Comparison of ENCODE assay signal across 2 cellular contexts in genomic region chr9:87592554-87593394, GRCh38.
TF ChIP-seq lines count a peak whose summit lies in the region.

No MANE protein-coding gene starts in this region.

TF ChIP-seq in HEK293, 187 proteins besides CTCF, POLR2A, EP300 and RAD21 (continued from another document):
- TF ChIP-seq GLI4 (tag by site-specific recombination; IDR thresholded peaks at IDR 0.05) (no peak), ZNF335 (tag by site-specific recombination; conservative IDR thresholded peaks at IDR 0.05) (peak; percentile 41), ZNF843 (tag by site-specific recombination; IDR thresholded peaks at IDR 0.05) (peak; percentile 80; the same call in 1 of the 2 replicates)
TF ChIP-seq in HEK293: peak in this region for 26.

TF ChIP-seq in K562, 482 proteins besides CTCF, POLR2A, EP300 and RAD21 (continued from another document and continues in another):
- TF ChIP-seq SNAPC5 (CRISPR knock-in tag; IDR thresholded peaks at IDR 0.05) (no peak), ZNF444 (CRISPR knock-in tag; IDR thresholded peaks at IDR 0.05) (no peak), DMBX1 (CRISPR knock-in tag; IDR thresholded peaks at IDR 0.05; ENCODE audit: borderline replicate concordance) (0 out of 2 replicates have a peak, but pooled peaks have one; percentile 53), ZNF583 (CRISPR knock-in tag; IDR thresholded peaks at IDR 0.05) (no peak), RBM22 (IDR thresholded peaks at IDR 0.05; ENCODE audit: low read depth, low read length, poor library complexity, severe bottlenecking) (no peak), SREBF2 (CRISPR knock-in tag; IDR thresholded peaks at IDR 0.05) (no peak), ZBTB12 (CRISPR knock-in tag; IDR thresholded peaks at IDR 0.05) (no peak), CHD7 (IDR thresholded peaks at IDR 0.05; ENCODE audit: low read depth, low read length) (no peak), E2F6 (IDR thresholded peaks at IDR 0.05; ENCODE audit: borderline replicate concordance in 1 of 2, extremely low read depth in 1 of 2, insufficient read depth in 1 of 2, insufficient read length in 1 of 2, low read depth in 1 of 2, low read length in 1 of 2, poor library complexity in 1 of 2, severe bottlenecking in 1 of 2) (peak; percentile 31 to 62), NUFIP1 (IDR thresholded peaks at IDR 0.05; ENCODE audit: partially characterized antibody) (no peak), CXXC5 (CRISPR knock-in tag; IDR thresholded peaks at IDR 0.05) (peak; percentile 63), ZNF699 (CRISPR knock-in tag; IDR thresholded peaks at IDR 0.05; ENCODE audit: insufficient replicate concordance) (no peak), MXI1 (IDR thresholded peaks at IDR 0.05; ENCODE audit: low read depth, low read length) (no peak), ZNF121 (CRISPR knock-in tag; conservative IDR thresholded peaks at IDR 0.05) (no peak), HOMEZ (CRISPR knock-in tag; IDR thresholded peaks at IDR 0.05) (no peak), ATF4 (CRISPR knock-in tag; IDR thresholded peaks at IDR 0.05) (no peak), TCF3 (CRISPR knock-in tag; IDR thresholded peaks at IDR 0.05) (peak; percentile 69), XRCC5 (IDR thresholded peaks at IDR 0.05; ENCODE audit: low read depth, low read length) (no peak), MEF2A (IDR thresholded peaks at IDR 0.05; ENCODE audit: control insufficient read depth, low read depth, low read length) (no peak), SETDB1 (IDR thresholded peaks at IDR 0.05; ENCODE audit: low read length) (no peak), SAP30 (IDR thresholded peaks at IDR 0.05; ENCODE audit: borderline replicate concordance, insufficient read depth, low read depth, low read length, poor library complexity, severe bottlenecking) (no peak), JUN (IDR thresholded peaks at IDR 0.05; ENCODE audit: borderline replicate concordance, low read depth, low read length) (0 out of 2 replicates have a peak, but pooled peaks have one; percentile 25), JUN (CRISPR knock-in tag; IDR thresholded peaks at IDR 0.05; ENCODE audit: borderline replicate concordance) (no peak), HDAC2 (IDR thresholded peaks at IDR 0.05) (0 out of 2 replicates have a peak, but pooled peaks have one; percentile 31), ZNF263 (CRISPR knock-in tag; IDR thresholded peaks at IDR 0.05; ENCODE audit: borderline replicate concordance) (no peak), ZNF766 (CRISPR knock-in tag; conservative IDR thresholded peaks at IDR 0.05) (no peak), PKNOX1 (IDR thresholded peaks at IDR 0.05) (peak; percentile 19; the same call in 1 of the 2 replicates), ZNF512 (tag; IDR thresholded peaks at IDR 0.05) (no peak), SMARCE1 (IDR thresholded peaks at IDR 0.05) (peak; percentile 27; the same call in 1 of the 2 replicates)
